2 cellular contexts compared by ENCODE assay signal in genomic region chrX:77788050-77788449, GRCh38.
TF ChIP-seq lines count a peak whose summit lies in the region.

No MANE protein-coding gene starts in this region.

TF ChIP-seq in HEK293, 187 proteins besides CTCF, POLR2A, EP300 and RAD21 (continued from another document):
- TF ChIP-seq SETDB1 (IDR thresholded peaks at IDR 0.05; ENCODE audit: insufficient read length, low read length): no peak
- TF ChIP-seq WT1 (tag by site-specific recombination; IDR thresholded peaks at IDR 0.05): no peak
- no peak for TF ChIP-seq PBX3 (CRISPR knock-in tag; IDR thresholded peaks at IDR 0.05)
- no peak for TF ChIP-seq ZNF121 (tag by site-specific recombination; IDR thresholded peaks at IDR 0.05)
- no peak for TF ChIP-seq HOXC10 (CRISPR knock-in tag; IDR thresholded peaks at IDR 0.05)
- peak; percentile 36 for TF ChIP-seq SP2 (tag by site-specific recombination; IDR thresholded peaks at IDR 0.05)
- no peak for TF ChIP-seq BCL11A (tag by site-specific recombination; IDR thresholded peaks at IDR 0.05; ENCODE audit: low read depth)

TF ChIP-seq in HepG2, 621 proteins besides CTCF, POLR2A, EP300 and RAD21 (continued from another document):
- TF ChIP-seq HMGXB3 (CRISPR knock-in tag; IDR thresholded peaks at IDR 0.05; ENCODE audit: borderline replicate concordance): peak; percentile 70
- no peak for TF ChIP-seq EED (CRISPR knock-in tag; IDR thresholded peaks at IDR 0.05)
- no peak for TF ChIP-seq LCORL (IDR thresholded peaks at IDR 0.05)
- TF ChIP-seq LCORL (CRISPR knock-in tag; IDR thresholded peaks at IDR 0.05): no peak
- TF ChIP-seq CREB1 (IDR thresholded peaks at IDR 0.05): no peak
- peak; percentile 32; the same call in 1 of the 2 replicates for TF ChIP-seq CREB1 (CRISPR knock-in tag; IDR thresholded peaks at IDR 0.05)
- 0 out of 2 replicates have a peak, but pooled peaks have one; percentile 18 for TF ChIP-seq FOXA3 (CRISPR knock-in tag; IDR thresholded peaks at IDR 0.05)
- TF ChIP-seq ATF2 (CRISPR knock-in tag; IDR thresholded peaks at IDR 0.05): no peak
- 0 out of 2 replicates have a peak, but pooled peaks have one; percentile 39 for TF ChIP-seq RBFOX2 (IDR thresholded peaks at IDR 0.05; ENCODE audit: low read depth, low read length)
- TF ChIP-seq FOXA1 (IDR thresholded peaks at IDR 0.05): no peak
- TF ChIP-seq FOXA1 (CRISPR knock-in tag; IDR thresholded peaks at IDR 0.05): 0 out of 2 replicates have a peak, but pooled peaks have one; percentile 6
- TF ChIP-seq POLR2AphosphoS5 (IDR thresholded peaks at IDR 0.05; ENCODE audit: low read depth, low read length): 0 out of 2 replicates have a peak, but pooled peaks have one; percentile 38
- no peak for TF ChIP-seq ZNF552 (CRISPR knock-in tag; IDR thresholded peaks at IDR 0.05; ENCODE audit: borderline replicate concordance)
- peak; percentile 45; the same call in 1 of the 2 replicates for TF ChIP-seq POLR2G (IDR thresholded peaks at IDR 0.05; ENCODE audit: low read depth, low read length)
- TF ChIP-seq IRF2 (CRISPR knock-in tag; IDR thresholded peaks at IDR 0.05): peak; percentile 80
- TF ChIP-seq HOXA3 (CRISPR knock-in tag; IDR thresholded peaks at IDR 0.05): no peak
- TF ChIP-seq ZNF503 (CRISPR knock-in tag; IDR thresholded peaks at IDR 0.05): no peak
- TF ChIP-seq DRAP1 (CRISPR knock-in tag; IDR thresholded peaks at IDR 0.05): peak; percentile 18; the same call in 1 of the 2 replicates
- TF ChIP-seq GABPA (IDR thresholded peaks at IDR 0.05; ENCODE audit: low read depth, low read length): no peak
- TF ChIP-seq GABPA (CRISPR knock-in tag; IDR thresholded peaks at IDR 0.05; ENCODE audit: low read depth): peak; percentile 42; the same call in 1 of the 2 replicates
- 0 out of 2 replicates have a peak, but pooled peaks have one; percentile 25 for TF ChIP-seq CREM (IDR thresholded peaks at IDR 0.05)
- no peak for TF ChIP-seq CREM (CRISPR knock-in tag; IDR thresholded peaks at IDR 0.05)
- TF ChIP-seq RFXAP (CRISPR knock-in tag; IDR thresholded peaks at IDR 0.05; ENCODE audit: borderline replicate concordance): peak; percentile 62; the same call in 1 of the 2 replicates
- peak; percentile 76 for TF ChIP-seq NFYC (CRISPR knock-in tag; IDR thresholded peaks at IDR 0.05)
- TF ChIP-seq SAP130 (CRISPR knock-in tag; IDR thresholded peaks at IDR 0.05; ENCODE audit: low read depth): peak; percentile 54
- 0 out of 2 replicates have a peak, but pooled peaks have one; percentile 24 for TF ChIP-seq PHF20 (CRISPR knock-in tag; IDR thresholded peaks at IDR 0.05)
- TF ChIP-seq NFYB (CRISPR knock-in tag; IDR thresholded peaks at IDR 0.05): peak; percentile 79
- no peak for TF ChIP-seq ATRX (CRISPR knock-in tag; IDR thresholded peaks at IDR 0.05; ENCODE audit: borderline replicate concordance)
TF ChIP-seq in HepG2: peak in this region for 20.
